Comparison of ENCODE assay signal across 8 cellular contexts in the genomic region with DNA sequence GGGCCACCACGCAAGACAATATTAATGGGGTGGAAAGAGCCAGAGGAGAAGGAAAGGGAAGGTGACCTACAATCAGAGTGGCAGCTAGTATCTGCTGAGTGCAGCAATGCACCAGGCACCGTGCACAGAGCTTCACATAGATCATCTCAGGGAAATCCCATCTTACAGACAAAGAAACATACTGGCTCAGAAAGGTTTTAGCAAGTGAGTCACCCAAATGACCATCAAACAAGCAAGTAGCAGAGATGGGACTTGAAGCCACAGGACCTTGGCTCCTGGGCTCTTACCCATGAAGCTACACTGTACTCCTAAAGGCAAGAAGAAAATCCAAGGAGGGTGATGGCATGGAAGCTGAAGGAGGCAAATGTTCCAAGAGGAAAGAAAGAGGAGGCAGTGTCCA. TPM values are rescaled to one million over a fixed set of nuclear protein-coding genes. Genes with fewer than 3 reads are reported as not detected.
DNase-seq lines count a peak whose midpoint lies in the region; ATAC-seq, FAIRE-seq and TF ChIP-seq lines count a peak whose summit lies in the region.

No MANE protein-coding gene starts in this region.

- no peak overlapping the region for H3K9ac ChIP-seq in H1 (replicated peaks in 1 of 4; ENCODE audit: extremely low read depth in 1 of 4, low read depth in 3 of 4, low read length in 3 of 4)

- no peak overlapping the region for H3K14ac ChIP-seq in H1 (ENCODE audit: insufficient read length)

- H3K27me3 ChIP-seq in H1 (replicated peaks in 1 of 4; ENCODE audit: control insufficient read depth in 3 of 4, extremely low read depth in 1 of 4, insufficient read depth in 3 of 4, low read length in 3 of 4): no peaks in the 10 kb centered on the region
- no peaks in the 10 kb centered on the region for H3K27me3 ChIP-seq in sigmoid colon

- peaks cover 0 to 23% (median 8%) of the 10 kb centered on the region in 4 experiments; a peak in 5 of 8 replicates for H3K36me3 ChIP-seq in H1 (ENCODE audit: control insufficient read depth in 2 of 4, insufficient read depth in 4 of 4, low read length in 3 of 4)
- H3K36me3 ChIP-seq in sigmoid colon: peaks cover 0 to 12% (median 2%) of the 10 kb centered on the region in 4 donors

- WGBS in H1 (ENCODE audit: extremely low coverage in 1 of 2, insufficient coverage in 1 of 2, insufficient read length in 1 of 2, insufficient replicate concordance in 2 of 2, low coverage in 1 of 2, low lambda C conversion rate in 2 of 2, missing lambda C conversion rate in 1 of 2), 2 experiments: 79% methylated on average over 2 of the region's 2 CpGs; no CpG with 5 or more reads in 1 of the 2 experiments
- 81 to 91% methylated on average over 2 of the region's 2 CpGs for WGBS in sigmoid colon, 2 donors

- TF ChIP-seq CTCF in H1 (IDR thresholded peaks at IDR 0.05; ENCODE audit: control extremely low read depth in 1 of 3, insufficient read depth in 1 of 3, low read depth in 1 of 3, low read length in 3 of 3) (no peak), sigmoid colon (IDR thresholded peaks at IDR 0.05) (no peak), GM13976 (IDR thresholded peaks at IDR 0.05; ENCODE audit: borderline replicate concordance, control extremely low read depth, extremely low read depth, insufficient read depth, missing control alignments) (no peak)

- H4K91ac ChIP-seq in H1 (replicated peaks; ENCODE audit: insufficient read length, low read length): no peak overlapping the region

- peak overlapping the region; percentile 6; the same call in 1 of the 2 replicates for H2BK20ac ChIP-seq in H1 (ENCODE audit: low read length)

- H3K79me1 ChIP-seq in H1 (ENCODE audit: low read depth, low read length): peaks cover 7% of the 10 kb centered on the region

- no peak overlapping the region for H4K8ac ChIP-seq in H1 (ENCODE audit: extremely low read depth, insufficient read depth, low read length)

- POLR2A ChIA-PET in H1 (lab: Charles Lee; ENCODE audit: partially characterized antibody): no interaction called here

- H2BK12ac ChIP-seq in H1 (ENCODE audit: low read depth, low read length): 0 out of 2 replicates have a peak overlapping the region, but pooled peaks have one; percentile 11

- no peak overlapping the region for H3K18ac ChIP-seq in H1 (ENCODE audit: extremely low read depth, low read length)

- TF ChIP-seq EP300 in H1 (IDR thresholded peaks at IDR 0.05; ENCODE audit: borderline replicate concordance in 1 of 2, low read depth in 2 of 2, low read length in 2 of 2) (no peak), sigmoid colon (IDR thresholded peaks at IDR 0.05) (no peak)

- H3K4me2 ChIP-seq in H1 (ENCODE audit: insufficient read depth in 1 of 2, low read depth in 2 of 2, low read length in 2 of 2): peak overlapping the region; percentile 13 to 20; a peak in 1 of 4 replicates

- no peak overlapping the region for H2AFZ ChIP-seq in H1 (ENCODE audit: low read length)

- intact Hi-C loops in sigmoid colon (cut with DNase I): no loop called here

- ATAC-seq in GM18870 (IDR thresholded peaks at IDR 0.05; ENCODE audit: unreplicated experiment) (peak; percentile 51), HG03378 (IDR thresholded peaks at IDR 0.05; ENCODE audit: unreplicated experiment) (peak; percentile 56), GM18909 (IDR thresholded peaks at IDR 0.05; ENCODE audit: poor library complexity, unreplicated experiment) (no peak)

- H3K4me1 ChIP-seq in H1 (replicated peaks in 1 of 4; ENCODE audit: control insufficient read depth in 3 of 4, insufficient read depth in 4 of 4, low read length in 3 of 4) (peaks cover 0 to 5% (median 4%) of the 10 kb centered on the region in 4 experiments; a peak in 2 of 7 replicates), sigmoid colon (peaks cover 0 to 71% (median 40%) of the 10 kb centered on the region in 4 donors)

- no peak for TF ChIP-seq RAD21 in H1 (IDR thresholded peaks at IDR 0.05 in 1 of 2, conservative IDR thresholded peaks at IDR 0.05 in 1 of 2; ENCODE audit: low read depth in 2 of 2, low read length in 2 of 2)

- H3K56ac ChIP-seq in H1 (replicated peaks; ENCODE audit: insufficient read length, low read depth, low read length): no peak overlapping the region

- H2BK15ac ChIP-seq in H1 (ENCODE audit: low read length): no peak overlapping the region

- H4K5ac ChIP-seq in H1 (ENCODE audit: insufficient read length, low read depth, low read length): no peak overlapping the region

- H3K4ac ChIP-seq in H1 (replicated peaks; ENCODE audit: insufficient read length, low read depth, low read length): no peak overlapping the region

- no peak for FAIRE-seq in H1 (lab: Jason Lieb, UNC)

- H2BK5ac ChIP-seq in H1 (ENCODE audit: low read depth, low read length): no peak overlapping the region

- in situ Hi-C loops in GM13976 (cut with MboI; ENCODE audit: low sequenced_read_pairs, unreplicated experiment): no loop called here

- H3K27ac ChIP-seq in H1 (ENCODE audit: low read depth, low read length) (no peak overlapping the region), sigmoid colon (peak overlapping the region; percentile 46 to 100 (median 64))

- no peaks in the 10 kb centered on the region for H3K9me3 ChIP-seq in H1 (ENCODE audit: insufficient read depth in 2 of 2, low read depth in 1 of 2, low read length in 1 of 2)
- H3K9me3 ChIP-seq in sigmoid colon: no peaks in the 10 kb centered on the region

- H2BK120ac ChIP-seq in H1 (replicated peaks; ENCODE audit: low read depth, low read length): no peak overlapping the region

- H2AK5ac ChIP-seq in H1 (ENCODE audit: low read depth, low read length): no peak overlapping the region

- peaks cover 3 to 77% of the 10 kb centered on the region in 2 experiments; a peak in 2 of 4 replicates for H3K79me2 ChIP-seq in H1 (ENCODE audit: control insufficient read depth in 1 of 2, insufficient read depth in 2 of 2, low read length in 2 of 2)

- H3K4me3 ChIP-seq in H1 (ENCODE audit: extremely low read depth in 1 of 4, insufficient read depth in 2 of 4, low read depth in 3 of 4, low read length in 4 of 4) (no peak overlapping the region), sigmoid colon (no peak overlapping the region)

- TF ChIP-seq POLR2A in H1 (IDR thresholded peaks at IDR 0.05; ENCODE audit: control extremely low read depth in 1 of 2, low read depth in 2 of 2, low read length in 2 of 2): no peak
- no peak for TF ChIP-seq POLR2A in sigmoid colon (IDR thresholded peaks at IDR 0.05)

- no peak for DNase-seq in H1 (ENCODE audit: low read depth in 1 of 2, low spot score in 2 of 2)
- no peak for DNase-seq in sigmoid colon
- DNase-seq in HT-29 (ENCODE audit: low spot score): no peak
- DNase-seq in NCI-H2227 (lab: John Stamatoyannopoulos, UW; ENCODE audit: unreplicated experiment): no peak
- DNase-seq in GM13976 (ENCODE audit: low spot score): no peak

- H4K20me1 ChIP-seq in H1 (replicated peaks in 1 of 2; ENCODE audit: control insufficient read depth in 1 of 2, insufficient read depth in 2 of 2, low read length in 2 of 2): peaks cover 2 to 7% of the 10 kb centered on the region in 2 experiments

- CTCF ChIA-PET in H1 (lab: Charles Lee; ENCODE audit: partially characterized antibody): interaction anchor here (1.3 kb wide), 1 partner anchor 35 kb away, joined by 3 read pairs; no protein-coding TSS in a partner anchor

- H3K23me2 ChIP-seq in H1 (ENCODE audit: low read depth, low read length): no peaks in the 10 kb centered on the region

- no peak overlapping the region for H3K23ac ChIP-seq in H1 (ENCODE audit: insufficient read length)

TF ChIP-seq in H1, 55 proteins besides CTCF, POLR2A, EP300 and RAD21 (continues in another document):
- TF ChIP-seq EGR1 (IDR thresholded peaks at IDR 0.05; ENCODE audit: borderline replicate concordance, low read depth, low read length) (no peak), CHD2 (IDR thresholded peaks at IDR 0.05; ENCODE audit: low read length) (no peak), ASH2L (IDR thresholded peaks at IDR 0.05; ENCODE audit: low read length) (no peak), CREB1 (IDR thresholded peaks at IDR 0.05) (no peak), BACH1 (IDR thresholded peaks at IDR 0.05; ENCODE audit: low read length) (no peak)
- TF ChIP-seq, protein P1, sequence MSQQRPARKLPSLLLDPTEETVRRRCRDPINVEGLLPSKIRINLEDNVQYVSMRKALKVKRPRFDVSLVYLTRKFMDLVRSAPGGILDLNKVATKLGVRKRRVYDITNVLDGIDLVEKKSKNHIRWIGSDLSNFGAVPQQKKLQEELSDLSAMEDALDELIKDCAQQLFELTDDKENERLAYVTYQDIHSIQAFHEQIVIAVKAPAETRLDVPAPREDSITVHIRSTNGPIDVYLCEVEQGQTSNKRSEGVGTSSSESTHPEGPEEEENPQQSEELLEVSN (IDR thresholded peaks at IDR 0.05): no peak

RNA-seq across cellular contexts. Expression of a gene that starts 6.8 kb away (rescaled TPM):
- 213 and 221 TPM in 2 replicates for total RNA-seq in H1 (2021; fragmentation: NEBNext Ultra II Directional; extraction: Animal tissue kit (Norgen Biotek cat#: 25700))
- polyA plus RNA-seq in H1 (2011; rRNA removed) (116 and 213 TPM in 2 replicates), sigmoid colon (100 to 1,000 TPM; 113 to 145 (median 121) TPM)
- 155 TPM for polyA plus RNA-seq in H1 (2011; cell fraction: cytosol; rRNA removed)
- polyA plus RNA-seq in H1 (2011; cell fraction: nucleus; rRNA removed): 69.0 TPM
- 222 to 296 TPM (median 237 TPM) in 4 replicates for polyA plus RNA-seq in H1 (2012, experiment 1 of 2)
- 183 TPM for polyA plus RNA-seq in H1 (2012, experiment 2 of 2)
- 155 TPM for polyA plus RNA-seq in H1 (2013, experiment 1 of 2)
- polyA plus RNA-seq in H1 (2013, experiment 2 of 2): 154 TPM
- polyA minus RNA-seq in H1 (2011; rRNA and poly(A)+ RNA removed): 115 and 127 TPM in 2 replicates
- 230 TPM for polyA minus RNA-seq in H1 (2011; cell fraction: cytosol; rRNA and poly(A)+ RNA removed)
- polyA minus RNA-seq in H1 (2011; cell fraction: nucleus; rRNA and poly(A)+ RNA removed): 90.3 TPM
- total RNA-seq in sigmoid colon: 100 to 1,000 TPM; 152 to 224 (median 180) TPM
- 107 and 124 TPM in 2 replicates for total RNA-seq in HT-29 (2014; rRNA removed; shearing (Covaris generic))
